In the genomic region with DNA sequence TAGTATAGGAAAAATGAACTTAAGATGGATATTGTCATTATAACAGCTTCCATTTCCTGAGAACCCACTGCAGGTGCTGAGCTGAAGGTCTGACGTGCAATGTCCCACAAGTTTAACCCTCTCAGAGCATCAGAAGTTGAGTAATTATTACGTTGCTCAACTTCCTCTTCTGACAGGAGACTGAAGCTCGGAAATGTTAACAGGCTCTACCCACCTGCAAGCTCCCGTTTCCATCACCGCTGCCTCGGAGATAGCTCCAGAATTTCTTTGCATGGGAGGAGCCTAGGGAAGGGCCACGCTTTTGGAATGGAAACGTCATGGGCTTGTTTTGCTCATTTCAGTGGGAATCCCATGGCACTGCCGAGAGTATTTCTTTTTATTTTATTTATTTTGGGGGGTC, we compare ENCODE assay signal across 1 cellular context.
A peak's percentile ranks its signal among the peaks of the same experiment; 100 is the strongest.
TF ChIP-seq lines count a peak whose summit lies in the region.

No MANE protein-coding gene starts in this region.

TF ChIP-seq in HepG2, 621 proteins besides CTCF, POLR2A, EP300 and RAD21 (continued from another document and continues in another):
- TF ChIP-seq, protein P1, sequence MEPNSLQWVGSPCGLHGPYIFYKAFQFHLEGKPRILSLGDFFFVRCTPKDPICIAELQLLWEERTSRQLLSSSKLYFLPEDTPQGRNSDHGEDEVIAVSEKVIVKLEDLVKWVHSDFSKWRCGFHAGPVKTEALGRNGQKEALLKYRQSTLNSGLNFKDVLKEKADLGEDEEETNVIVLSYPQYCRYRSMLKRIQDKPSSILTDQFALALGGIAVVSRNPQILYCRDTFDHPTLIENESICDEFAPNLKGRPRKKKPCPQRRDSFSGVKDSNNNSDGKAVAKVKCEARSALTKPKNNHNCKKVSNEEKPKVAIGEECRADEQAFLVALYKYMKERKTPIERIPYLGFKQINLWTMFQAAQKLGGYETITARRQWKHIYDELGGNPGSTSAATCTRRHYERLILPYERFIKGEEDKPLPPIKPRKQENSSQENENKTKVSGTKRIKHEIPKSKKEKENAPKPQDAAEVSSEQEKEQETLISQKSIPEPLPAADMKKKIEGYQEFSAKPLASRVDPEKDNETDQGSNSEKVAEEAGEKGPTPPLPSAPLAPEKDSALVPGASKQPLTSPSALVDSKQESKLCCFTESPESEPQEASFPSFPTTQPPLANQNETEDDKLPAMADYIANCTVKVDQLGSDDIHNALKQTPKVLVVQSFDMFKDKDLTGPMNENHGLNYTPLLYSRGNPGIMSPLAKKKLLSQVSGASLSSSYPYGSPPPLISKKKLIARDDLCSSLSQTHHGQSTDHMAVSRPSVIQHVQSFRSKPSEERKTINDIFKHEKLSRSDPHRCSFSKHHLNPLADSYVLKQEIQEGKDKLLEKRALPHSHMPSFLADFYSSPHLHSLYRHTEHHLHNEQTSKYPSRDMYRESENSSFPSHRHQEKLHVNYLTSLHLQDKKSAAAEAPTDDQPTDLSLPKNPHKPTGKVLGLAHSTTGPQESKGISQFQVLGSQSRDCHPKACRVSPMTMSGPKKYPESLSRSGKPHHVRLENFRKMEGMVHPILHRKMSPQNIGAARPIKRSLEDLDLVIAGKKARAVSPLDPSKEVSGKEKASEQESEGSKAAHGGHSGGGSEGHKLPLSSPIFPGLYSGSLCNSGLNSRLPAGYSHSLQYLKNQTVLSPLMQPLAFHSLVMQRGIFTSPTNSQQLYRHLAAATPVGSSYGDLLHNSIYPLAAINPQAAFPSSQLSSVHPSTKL (CRISPR knock-in tag; IDR thresholded peaks at IDR 0.05), result 0 out of 2 replicates have a peak, but pooled peaks have one; percentile 19
- no peak for TF ChIP-seq ZNF768 (CRISPR knock-in tag; IDR thresholded peaks at IDR 0.05)
- TF ChIP-seq ZNF530 (CRISPR knock-in tag; IDR thresholded peaks at IDR 0.05; ENCODE audit: low read depth), result no peak
- TF ChIP-seq, protein P2, sequence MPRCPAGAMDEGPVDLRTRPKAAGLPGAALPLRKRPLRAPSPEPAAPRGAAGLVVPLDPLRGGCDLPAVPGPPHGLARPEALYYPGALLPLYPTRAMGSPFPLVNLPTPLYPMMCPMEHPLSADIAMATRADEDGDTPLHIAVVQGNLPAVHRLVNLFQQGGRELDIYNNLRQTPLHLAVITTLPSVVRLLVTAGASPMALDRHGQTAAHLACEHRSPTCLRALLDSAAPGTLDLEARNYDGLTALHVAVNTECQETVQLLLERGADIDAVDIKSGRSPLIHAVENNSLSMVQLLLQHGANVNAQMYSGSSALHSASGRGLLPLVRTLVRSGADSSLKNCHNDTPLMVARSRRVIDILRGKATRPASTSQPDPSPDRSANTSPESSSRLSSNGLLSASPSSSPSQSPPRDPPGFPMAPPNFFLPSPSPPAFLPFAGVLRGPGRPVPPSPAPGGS (CRISPR knock-in tag; IDR thresholded peaks at IDR 0.05), result no peak
- no peak for TF ChIP-seq HMG20A (CRISPR knock-in tag; IDR thresholded peaks at IDR 0.05; ENCODE audit: borderline replicate concordance)
- peak; percentile 52; the same call in 1 of the 2 replicates for TF ChIP-seq ATF1 (CRISPR knock-in tag; IDR thresholded peaks at IDR 0.05)
- TF ChIP-seq, protein P3, sequence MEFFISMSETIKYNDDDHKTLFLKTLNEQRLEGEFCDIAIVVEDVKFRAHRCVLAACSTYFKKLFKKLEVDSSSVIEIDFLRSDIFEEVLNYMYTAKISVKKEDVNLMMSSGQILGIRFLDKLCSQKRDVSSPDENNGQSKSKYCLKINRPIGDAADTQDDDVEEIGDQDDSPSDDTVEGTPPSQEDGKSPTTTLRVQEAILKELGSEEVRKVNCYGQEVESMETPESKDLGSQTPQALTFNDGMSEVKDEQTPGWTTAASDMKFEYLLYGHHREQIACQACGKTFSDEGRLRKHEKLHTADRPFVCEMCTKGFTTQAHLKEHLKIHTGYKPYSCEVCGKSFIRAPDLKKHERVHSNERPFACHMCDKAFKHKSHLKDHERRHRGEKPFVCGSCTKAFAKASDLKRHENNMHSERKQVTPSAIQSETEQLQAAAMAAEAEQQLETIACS (CRISPR knock-in tag; IDR thresholded peaks at IDR 0.05), result no peak
- no peak for TF ChIP-seq MBD4 (IDR thresholded peaks at IDR 0.05; ENCODE audit: borderline replicate concordance, low read length)
- TF ChIP-seq, protein P4, sequence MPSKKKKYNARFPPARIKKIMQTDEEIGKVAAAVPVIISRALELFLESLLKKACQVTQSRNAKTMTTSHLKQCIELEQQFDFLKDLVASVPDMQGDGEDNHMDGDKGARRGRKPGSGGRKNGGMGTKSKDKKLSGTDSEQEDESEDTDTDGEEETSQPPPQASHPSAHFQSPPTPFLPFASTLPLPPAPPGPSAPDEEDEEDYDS (CRISPR knock-in tag; IDR thresholded peaks at IDR 0.05), result no peak
- TF ChIP-seq KDM5A (IDR thresholded peaks at IDR 0.05; ENCODE audit: borderline replicate concordance, low read length), result no peak
- TF ChIP-seq SIX4 (CRISPR knock-in tag; IDR thresholded peaks at IDR 0.05), result no peak
- no peak for TF ChIP-seq PAX8 (CRISPR knock-in tag; IDR thresholded peaks at IDR 0.05; ENCODE audit: borderline replicate concordance)
- TF ChIP-seq, protein P5, sequence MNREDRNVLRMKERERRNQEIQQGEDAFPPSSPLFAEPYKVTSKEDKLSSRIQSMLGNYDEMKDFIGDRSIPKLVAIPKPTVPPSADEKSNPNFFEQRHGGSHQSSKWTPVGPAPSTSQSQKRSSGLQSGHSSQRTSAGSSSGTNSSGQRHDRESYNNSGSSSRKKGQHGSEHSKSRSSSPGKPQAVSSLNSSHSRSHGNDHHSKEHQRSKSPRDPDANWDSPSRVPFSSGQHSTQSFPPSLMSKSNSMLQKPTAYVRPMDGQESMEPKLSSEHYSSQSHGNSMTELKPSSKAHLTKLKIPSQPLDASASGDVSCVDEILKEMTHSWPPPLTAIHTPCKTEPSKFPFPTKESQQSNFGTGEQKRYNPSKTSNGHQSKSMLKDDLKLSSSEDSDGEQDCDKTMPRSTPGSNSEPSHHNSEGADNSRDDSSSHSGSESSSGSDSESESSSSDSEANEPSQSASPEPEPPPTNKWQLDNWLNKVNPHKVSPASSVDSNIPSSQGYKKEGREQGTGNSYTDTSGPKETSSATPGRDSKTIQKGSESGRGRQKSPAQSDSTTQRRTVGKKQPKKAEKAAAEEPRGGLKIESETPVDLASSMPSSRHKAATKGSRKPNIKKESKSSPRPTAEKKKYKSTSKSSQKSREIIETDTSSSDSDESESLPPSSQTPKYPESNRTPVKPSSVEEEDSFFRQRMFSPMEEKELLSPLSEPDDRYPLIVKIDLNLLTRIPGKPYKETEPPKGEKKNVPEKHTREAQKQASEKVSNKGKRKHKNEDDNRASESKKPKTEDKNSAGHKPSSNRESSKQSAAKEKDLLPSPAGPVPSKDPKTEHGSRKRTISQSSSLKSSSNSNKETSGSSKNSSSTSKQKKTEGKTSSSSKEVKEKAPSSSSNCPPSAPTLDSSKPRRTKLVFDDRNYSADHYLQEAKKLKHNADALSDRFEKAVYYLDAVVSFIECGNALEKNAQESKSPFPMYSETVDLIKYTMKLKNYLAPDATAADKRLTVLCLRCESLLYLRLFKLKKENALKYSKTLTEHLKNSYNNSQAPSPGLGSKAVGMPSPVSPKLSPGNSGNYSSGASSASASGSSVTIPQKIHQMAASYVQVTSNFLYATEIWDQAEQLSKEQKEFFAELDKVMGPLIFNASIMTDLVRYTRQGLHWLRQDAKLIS (CRISPR knock-in tag; IDR thresholded peaks at IDR 0.05), result no peak
- TF ChIP-seq HNF4A (CRISPR knock-in tag; IDR thresholded peaks at IDR 0.05), result no peak
- no peak for TF ChIP-seq ZSCAN21 (CRISPR knock-in tag; IDR thresholded peaks at IDR 0.05; ENCODE audit: borderline replicate concordance)
- no peak for TF ChIP-seq FOXK1 (CRISPR knock-in tag; IDR thresholded peaks at IDR 0.05; ENCODE audit: borderline replicate concordance, low read depth)
- TF ChIP-seq, protein P6, sequence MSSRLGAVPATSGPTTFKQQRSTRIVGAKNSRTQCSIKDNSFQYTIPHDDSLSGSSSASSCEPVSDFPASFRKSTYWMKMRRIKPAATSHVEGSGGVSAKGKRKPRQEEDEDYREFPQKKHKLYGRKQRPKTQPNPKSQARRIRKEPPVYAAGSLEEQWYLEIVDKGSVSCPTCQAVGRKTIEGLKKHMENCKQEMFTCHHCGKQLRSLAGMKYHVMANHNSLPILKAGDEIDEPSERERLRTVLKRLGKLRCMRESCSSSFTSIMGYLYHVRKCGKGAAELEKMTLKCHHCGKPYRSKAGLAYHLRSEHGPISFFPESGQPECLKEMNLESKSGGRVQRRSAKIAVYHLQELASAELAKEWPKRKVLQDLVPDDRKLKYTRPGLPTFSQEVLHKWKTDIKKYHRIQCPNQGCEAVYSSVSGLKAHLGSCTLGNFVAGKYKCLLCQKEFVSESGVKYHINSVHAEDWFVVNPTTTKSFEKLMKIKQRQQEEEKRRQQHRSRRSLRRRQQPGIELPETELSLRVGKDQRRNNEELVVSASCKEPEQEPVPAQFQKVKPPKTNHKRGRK (CRISPR knock-in tag; IDR thresholded peaks at IDR 0.05), result no peak
- TF ChIP-seq CREB1 (IDR thresholded peaks at IDR 0.05), result peak; percentile 51
- peak; percentile 54; the same call in 1 of the 2 replicates for TF ChIP-seq CREB1 (CRISPR knock-in tag; IDR thresholded peaks at IDR 0.05)
- TF ChIP-seq MZF1 (CRISPR knock-in tag; IDR thresholded peaks at IDR 0.05; ENCODE audit: borderline replicate concordance), result no peak
- no peak for TF ChIP-seq ZNF556 (CRISPR knock-in tag; IDR thresholded peaks at IDR 0.05; ENCODE audit: borderline replicate concordance)
- no peak for TF ChIP-seq ESRRA (CRISPR knock-in tag; IDR thresholded peaks at IDR 0.05; ENCODE audit: low read depth)
- TF ChIP-seq NFKB2 (CRISPR knock-in tag; IDR thresholded peaks at IDR 0.05; ENCODE audit: borderline replicate concordance), result no peak
- TF ChIP-seq PHF5A (CRISPR knock-in tag; IDR thresholded peaks at IDR 0.05; ENCODE audit: low read depth, unreplicated experiment), result no peak
- TF ChIP-seq, protein P7, sequence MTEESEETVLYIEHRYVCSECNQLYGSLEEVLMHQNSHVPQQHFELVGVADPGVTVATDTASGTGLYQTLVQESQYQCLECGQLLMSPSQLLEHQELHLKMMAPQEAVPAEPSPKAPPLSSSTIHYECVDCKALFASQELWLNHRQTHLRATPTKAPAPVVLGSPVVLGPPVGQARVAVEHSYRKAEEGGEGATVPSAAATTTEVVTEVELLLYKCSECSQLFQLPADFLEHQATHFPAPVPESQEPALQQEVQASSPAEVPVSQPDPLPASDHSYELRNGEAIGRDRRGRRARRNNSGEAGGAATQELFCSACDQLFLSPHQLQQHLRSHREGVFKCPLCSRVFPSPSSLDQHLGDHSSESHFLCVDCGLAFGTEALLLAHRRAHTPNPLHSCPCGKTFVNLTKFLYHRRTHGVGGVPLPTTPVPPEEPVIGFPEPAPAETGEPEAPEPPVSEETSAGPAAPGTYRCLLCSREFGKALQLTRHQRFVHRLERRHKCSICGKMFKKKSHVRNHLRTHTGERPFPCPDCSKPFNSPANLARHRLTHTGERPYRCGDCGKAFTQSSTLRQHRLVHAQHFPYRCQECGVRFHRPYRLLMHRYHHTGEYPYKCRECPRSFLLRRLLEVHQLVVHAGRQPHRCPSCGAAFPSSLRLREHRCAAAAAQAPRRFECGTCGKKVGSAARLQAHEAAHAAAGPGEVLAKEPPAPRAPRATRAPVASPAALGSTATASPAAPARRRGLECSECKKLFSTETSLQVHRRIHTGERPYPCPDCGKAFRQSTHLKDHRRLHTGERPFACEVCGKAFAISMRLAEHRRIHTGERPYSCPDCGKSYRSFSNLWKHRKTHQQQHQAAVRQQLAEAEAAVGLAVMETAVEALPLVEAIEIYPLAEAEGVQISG (CRISPR knock-in tag; IDR thresholded peaks at IDR 0.05), result no peak
- TF ChIP-seq GZF1 (CRISPR knock-in tag; IDR thresholded peaks at IDR 0.05), result no peak
- TF ChIP-seq ZNF326 (CRISPR knock-in tag; IDR thresholded peaks at IDR 0.05; ENCODE audit: borderline replicate concordance), result no peak
- TF ChIP-seq ZNF124 (CRISPR knock-in tag; IDR thresholded peaks at IDR 0.05), result no peak
- no peak for TF ChIP-seq SRSF1 (optimal IDR thresholded peaks at IDR 0.05; ENCODE audit: low read depth, low read length)
- TF ChIP-seq, protein P8, sequence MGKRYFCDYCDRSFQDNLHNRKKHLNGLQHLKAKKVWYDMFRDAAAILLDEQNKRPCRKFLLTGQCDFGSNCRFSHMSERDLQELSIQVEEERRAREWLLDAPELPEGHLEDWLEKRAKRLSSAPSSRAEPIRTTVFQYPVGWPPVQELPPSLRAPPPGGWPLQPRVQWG (CRISPR knock-in tag; IDR thresholded peaks at IDR 0.05; ENCODE audit: borderline replicate concordance, low read depth), result no peak
- TF ChIP-seq ZNF563 (CRISPR knock-in tag; IDR thresholded peaks at IDR 0.05), result no peak
- TF ChIP-seq, protein P9, sequence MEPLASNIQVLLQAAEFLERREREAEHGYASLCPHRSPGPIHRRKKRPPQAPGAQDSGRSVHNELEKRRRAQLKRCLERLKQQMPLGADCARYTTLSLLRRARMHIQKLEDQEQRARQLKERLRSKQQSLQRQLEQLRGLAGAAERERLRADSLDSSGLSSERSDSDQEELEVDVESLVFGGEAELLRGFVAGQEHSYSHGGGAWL (CRISPR knock-in tag; IDR thresholded peaks at IDR 0.05), result no peak
- TF ChIP-seq HDAC2 (CRISPR knock-in tag; IDR thresholded peaks at IDR 0.05), result peak; percentile 50; the same call in 1 of the 2 replicates
- peak; percentile 30; the same call in 1 of the 2 replicates for TF ChIP-seq HDAC1 (CRISPR knock-in tag; IDR thresholded peaks at IDR 0.05)
- no peak for TF ChIP-seq GFI1 (CRISPR knock-in tag; IDR thresholded peaks at IDR 0.05; ENCODE audit: borderline replicate concordance)
- TF ChIP-seq, protein P10, sequence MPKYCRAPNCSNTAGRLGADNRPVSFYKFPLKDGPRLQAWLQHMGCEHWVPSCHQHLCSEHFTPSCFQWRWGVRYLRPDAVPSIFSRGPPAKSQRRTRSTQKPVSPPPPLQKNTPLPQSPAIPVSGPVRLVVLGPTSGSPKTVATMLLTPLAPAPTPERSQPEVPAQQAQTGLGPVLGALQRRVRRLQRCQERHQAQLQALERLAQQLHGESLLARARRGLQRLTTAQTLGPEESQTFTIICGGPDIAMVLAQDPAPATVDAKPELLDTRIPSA (CRISPR knock-in tag; IDR thresholded peaks at IDR 0.05; ENCODE audit: borderline replicate concordance), result no peak
- no peak for TF ChIP-seq MEIS1 (CRISPR knock-in tag; IDR thresholded peaks at IDR 0.05; ENCODE audit: borderline replicate concordance)
- no peak for TF ChIP-seq SOX13 (IDR thresholded peaks at IDR 0.05)
- TF ChIP-seq SOX13 (CRISPR knock-in tag; conservative IDR thresholded peaks at IDR 0.05 in 1 of 2, IDR thresholded peaks at IDR 0.05 in 1 of 2), result no peak
- no peak for TF ChIP-seq SSRP1 (CRISPR knock-in tag; IDR thresholded peaks at IDR 0.05)
- TF ChIP-seq ZNF614 (CRISPR knock-in tag; IDR thresholded peaks at IDR 0.05; ENCODE audit: borderline replicate concordance), result no peak
- no peak for TF ChIP-seq MLLT10 (CRISPR knock-in tag; IDR thresholded peaks at IDR 0.05)
